In the genomic region with DNA sequence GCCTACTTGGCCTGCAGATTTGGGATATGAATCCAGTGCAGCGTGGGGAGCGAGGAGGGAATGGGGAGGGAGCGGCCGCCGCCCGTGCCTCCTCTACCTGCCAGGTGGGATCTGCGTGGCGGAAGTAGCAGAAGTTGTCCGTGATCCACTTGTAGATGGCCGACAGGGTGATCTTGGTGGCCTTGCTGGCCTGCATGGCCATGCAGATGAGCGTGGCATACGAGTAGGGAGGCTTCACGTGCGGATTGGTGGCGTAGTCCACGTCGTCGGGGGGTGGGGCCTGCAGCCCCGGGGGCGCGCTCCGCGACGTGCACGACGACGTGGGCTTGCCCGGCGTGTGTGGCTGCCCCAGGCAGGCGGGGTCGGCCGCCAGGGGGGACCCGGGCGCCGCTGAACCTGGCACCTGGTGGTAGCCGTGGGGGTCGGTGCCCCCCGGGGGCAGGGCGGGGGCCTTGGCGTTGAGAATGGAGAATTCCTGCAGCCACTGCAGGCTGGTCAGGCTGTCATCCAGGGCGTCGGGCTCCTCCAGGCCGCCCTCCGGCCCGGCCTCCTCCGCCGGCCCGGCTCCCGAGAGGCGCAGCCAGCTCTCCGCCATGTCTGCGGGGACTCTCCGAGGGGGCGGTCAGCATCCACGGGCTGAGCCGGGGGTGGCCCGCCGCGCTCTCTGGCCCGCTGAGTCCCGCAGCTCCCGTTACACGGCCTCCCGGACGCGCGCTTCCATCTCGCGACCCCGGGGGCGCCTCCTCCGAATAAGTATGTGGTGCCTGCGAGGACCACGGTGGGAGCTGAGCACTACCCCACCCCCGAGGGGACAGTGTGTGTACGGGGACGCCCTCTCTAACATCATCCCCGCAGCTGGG, we compare ENCODE assay signal across 8 cellular contexts. TPM values are rescaled to one million over a fixed set of nuclear protein-coding genes. Genes with fewer than 3 reads are reported as not detected.
A peak's percentile ranks its signal among the peaks of the same experiment; 100 is the strongest.
DNase-seq lines count a peak whose midpoint lies in the region; ATAC-seq and TF ChIP-seq lines count a peak whose summit lies in the region.

No MANE protein-coding gene starts in this region.

- TF ChIP-seq CTCF in right atrium auricular region (IDR thresholded peaks at IDR 0.05) (no peak), mucosa of descending colon (IDR thresholded peaks at IDR 0.05) (no peak)

- no peaks in the 10 kb centered on the region for H3K4me1 ChIP-seq in right cardiac atrium (ENCODE audit: control insufficient read depth, insufficient read depth, low read length)
- peaks cover 4 to 46% of the 10 kb centered on the region in 2 donors for H3K4me1 ChIP-seq in right atrium auricular region
- peaks cover 13% of the 10 kb centered on the region for H3K4me1 ChIP-seq in mucosa of descending colon (ENCODE audit: low read depth)
- H3K4me1 ChIP-seq in aorta (ENCODE audit: control insufficient read depth in 1 of 2, insufficient read depth in 2 of 2, low read length in 2 of 2): no peaks in the 10 kb centered on the region

- H3K36me3 ChIP-seq in right atrium auricular region (no peaks in the 10 kb centered on the region), mucosa of descending colon (ENCODE audit: low read depth) (no peaks in the 10 kb centered on the region), aorta (ENCODE audit: control insufficient read depth in 1 of 2, insufficient read depth in 2 of 2, low read length in 1 of 2) (no peaks in the 10 kb centered on the region)

- ATAC-seq in right cardiac atrium (peak in 1 of 2 donors; percentile 6), mucosa of descending colon (peak; percentile 80), aorta (ENCODE audit: low FRiP score) (no peak), HG03521 (IDR thresholded peaks at IDR 0.05; ENCODE audit: unreplicated experiment) (no peak), HG03432 (IDR thresholded peaks at IDR 0.05; ENCODE audit: unreplicated experiment) (no peak)
- ATAC-seq in activated naive CD8-positive, alpha-beta T cell treated with anti-CD3 and anti-CD28 coated beads, Interleukin-2, amount 50 U/mL, for 24 hours: peak; percentile 51

- intact Hi-C loops in right cardiac atrium (cut with DNase I) (no loop called here), mucosa of descending colon (cut with DNase I, micrococcal nuclease) (no loop called here), aorta (cut with DNase I) (no loop called here)

- no peaks in the 10 kb centered on the region for H3K36me3 Mint-ChIP-seq in activated naive CD8-positive, alpha-beta T cell treated with anti-CD3 and anti-CD28 coated beads, Interleukin-2, amount 50 U/mL, for 24 hours (ENCODE audit: low read depth)

- H3K9me3 ChIP-seq in right cardiac atrium (ENCODE audit: control insufficient read depth, low read length) (no peaks in the 10 kb centered on the region), right atrium auricular region (no peaks in the 10 kb centered on the region), mucosa of descending colon (no peaks in the 10 kb centered on the region), aorta (ENCODE audit: control insufficient read depth, low read length) (no peaks in the 10 kb centered on the region)

- H3K4me3 Mint-ChIP-seq in activated naive CD8-positive, alpha-beta T cell treated with anti-CD3 and anti-CD28 coated beads, Interleukin-2, amount 50 U/mL, for 24 hours: peak overlapping the region; percentile 75

- H3K27me3 ChIP-seq in right cardiac atrium (ENCODE audit: control insufficient read depth, insufficient read depth): no peaks in the 10 kb centered on the region
- peaks cover 22 to 35% of the 10 kb centered on the region in 2 donors for H3K27me3 ChIP-seq in right atrium auricular region
- H3K27me3 ChIP-seq in aorta (ENCODE audit: control insufficient read depth in 1 of 2, insufficient read depth in 2 of 2, low read length in 1 of 2): no peaks in the 10 kb centered on the region

- DNase-seq in right cardiac atrium: peak in 2 of 3 donors; percentile 64 to 69
- DNase-seq in right atrium auricular region (ENCODE audit: low spot score): no peak
- peak; percentile 64 for DNase-seq in activated naive CD8-positive, alpha-beta T cell treated with anti-CD3 and anti-CD28 coated beads, Interleukin-2, amount 50 U/mL, for 24 hours
- DNase-seq in mucosa of descending colon: peak in 2 of 3 donors; percentile 60 to 62
- peak; percentile 51 to 76 for DNase-seq in aorta
- no peak for DNase-seq in hypothalamus (lab: John Stamatoyannopoulos, UW)

- no peak overlapping the region for H3K27ac ChIP-seq in right cardiac atrium (ENCODE audit: low read length)
- no peak overlapping the region for H3K27ac ChIP-seq in right atrium auricular region
- H3K27ac ChIP-seq in aorta (ENCODE audit: low read depth in 1 of 2, low read length in 2 of 2): no peak overlapping the region

- 8% methylated on average over 78 of the region's 78 CpGs for WGBS in right cardiac atrium
- 3 to 5% methylated on average over 54 to 78 of the region's 78 CpGs for WGBS in aorta, 2 donors

- H3K4me3 ChIP-seq in right cardiac atrium (ENCODE audit: low read length): no peak overlapping the region
- peak overlapping the region in 1 of 2 donors; percentile 53 for H3K4me3 ChIP-seq in right atrium auricular region
- H3K4me3 ChIP-seq in mucosa of descending colon: no peak overlapping the region
- no peak overlapping the region for H3K4me3 ChIP-seq in aorta (ENCODE audit: low read length in 2 of 2)

- no peaks in the 10 kb centered on the region for H3K9me3 Mint-ChIP-seq in activated naive CD8-positive, alpha-beta T cell treated with anti-CD3 and anti-CD28 coated beads, Interleukin-2, amount 50 U/mL, for 24 hours

- H3K4me1 Mint-ChIP-seq in activated naive CD8-positive, alpha-beta T cell treated with anti-CD3 and anti-CD28 coated beads, Interleukin-2, amount 50 U/mL, for 24 hours: peaks cover 52% of the 10 kb centered on the region

- peak overlapping the region; percentile 27 for H3K27ac Mint-ChIP-seq in activated naive CD8-positive, alpha-beta T cell treated with anti-CD3 and anti-CD28 coated beads, Interleukin-2, amount 50 U/mL, for 24 hours

- H3K27me3 Mint-ChIP-seq in activated naive CD8-positive, alpha-beta T cell treated with anti-CD3 and anti-CD28 coated beads, Interleukin-2, amount 50 U/mL, for 24 hours: peaks cover 2% of the 10 kb centered on the region

RNA-seq across cellular contexts. Expression of a gene that starts 1.0 kb away (rescaled TPM):
- total RNA-seq in right cardiac atrium (not detected), right atrium auricular region (not detected), mucosa of descending colon (1 to 10 TPM in 1 of 3 donors, under 1 TPM in 2; 0.16 to 2.2 (median 0.52) TPM), aorta (not detected)
- polyA plus RNA-seq in right cardiac atrium (not detected), aorta (not detected)

RNA-seq across cellular contexts. Expression of a gene that starts 36.4 kb away (rescaled TPM):
- total RNA-seq in right cardiac atrium: 10 to 100 TPM; 74.5 to 93.5 (median 84.8) TPM
- 40.4 TPM for polyA plus RNA-seq in right cardiac atrium
- 10 to 100 TPM; 56.0 to 65.3 TPM for total RNA-seq in right atrium auricular region
- 100 to 1,000 TPM in 2 of 3 donors, 10 to 100 TPM in 1; 91.0 to 145 (median 142) TPM for total RNA-seq in mucosa of descending colon
- total RNA-seq in aorta: 100 to 1,000 TPM in 1 of 2 donors, 10 to 100 TPM in 1; 98.8 to 138 TPM
- 100 to 1,000 TPM in 1 of 2 donors, 10 to 100 TPM in 1; 25.7 to 102 TPM for polyA plus RNA-seq in aorta

Comparison
In these comparisons a context has a peak if more than half of its experiments do, and no peak if none do; other contexts are left out.
1. DNase-seq: peak in right cardiac atrium (2 of 3), activated naive CD8-positive, alpha-beta T cell treated with anti-CD3 and anti-CD28 coated beads, Interleukin-2, amount 50 U/mL, for 24 hours (single experiment), mucosa of descending colon (2 of 3) and aorta (2 of 2); none in right atrium auricular region (single experiment) and hypothalamus (0 of 51).
2. ATAC-seq: peak in activated naive CD8-positive, alpha-beta T cell treated with anti-CD3 and anti-CD28 coated beads, Interleukin-2, amount 50 U/mL, for 24 hours (single experiment) and mucosa of descending colon (single experiment); none in aorta (single experiment), HG03521 (single experiment) and HG03432 (single experiment).